Comparison of ENCODE assay signal across 8 cellular contexts in genomic region chr1:152013664-152014237, GRCh38. TPM values are rescaled to one million over a fixed set of nuclear protein-coding genes. Genes with fewer than 3 reads are reported as not detected.
DNase-seq lines count a peak whose midpoint lies in the region; ATAC-seq and TF ChIP-seq lines count a peak whose summit lies in the region.

No MANE protein-coding gene starts in this region.

- no peak overlapping the region for H3K4me3 Mint-ChIP-seq in activated CD8-positive, alpha-beta memory T cell treated with anti-CD3 and anti-CD28 coated beads, Interleukin-2, amount 10 ng/mL, durations not matched to agents 7 days and 5 days

- DNase-seq in activated CD8-positive, alpha-beta memory T cell treated with anti-CD3 and anti-CD28 coated beads, Interleukin-2, amount 10 ng/mL, durations not matched to agents 7 days and 5 days = peak; percentile 72
- no peak for DNase-seq in activated CD8-positive, alpha-beta memory T cell treated with anti-CD3 and anti-CD28 coated beads, Interleukin-2, amount 50 U/mL, for 48 hours
- DNase-seq in NB4 (ENCODE audit: low read depth) (peak; percentile 73), left lung (peak in 1 of 2 donors; percentile 76), amniotic stem cell (lab: John Stamatoyannopoulos, UW) (no peak)
- DNase-seq in activated naive CD4-positive, alpha-beta T cell treated with anti-CD3 and anti-CD28 coated beads, Interleukin-2, amount 50 U/mL, for 16 hours = peak; percentile 41

- H3K27ac ChIP-seq in left lung = no peak overlapping the region

- TF ChIP-seq CTCF in NB4 (IDR thresholded peaks at IDR 0.05; ENCODE audit: low read depth, low read length) (peak; percentile 91), left lung (IDR thresholded peaks at IDR 0.05) (peak; percentile 47 to 51)

- peaks cover 21% of the 10 kb centered on the region for H3K27me3 Mint-ChIP-seq in activated CD8-positive, alpha-beta memory T cell treated with anti-CD3 and anti-CD28 coated beads, Interleukin-2, amount 10 ng/mL, durations not matched to agents 7 days and 5 days

- CTCF ChIA-PET in activated CD8-positive, alpha-beta memory T cell treated with anti-CD3 and anti-CD28 coated beads, Interleukin-2, amount 10 ng/mL, durations not matched to agents 7 days and 5 days (lab: Charles Lee) = interaction anchor here (1.1 to 8.7 kb wide), 8 partner anchors 9 to 130 kb away, joined by 3 to 55 read pairs (median 4); no protein-coding TSS in a partner anchor

- H3K4me3 ChIP-seq in NB4 (ENCODE audit: low read depth, low read length) (no peak overlapping the region), left lung (no peak overlapping the region)

- intact Hi-C loops in left lung (cut with DNase I) = no loop called here

- H3K36me3 ChIP-seq in left lung = no peaks in the 10 kb centered on the region

- peak; percentile 51 for ATAC-seq in activated CD8-positive, alpha-beta memory T cell treated with anti-CD3 and anti-CD28 coated beads, Interleukin-2, amount 10 ng/mL, durations not matched to agents 7 days and 5 days
- ATAC-seq in left lung (peak; percentile 69), HG03432 (IDR thresholded peaks at IDR 0.05; ENCODE audit: unreplicated experiment) (no peak), HG03097 (IDR thresholded peaks at IDR 0.05; ENCODE audit: low FRiP score, unreplicated experiment) (no peak)

- H3K36me3 Mint-ChIP-seq in activated CD8-positive, alpha-beta memory T cell treated with anti-CD3 and anti-CD28 coated beads, Interleukin-2, amount 10 ng/mL, durations not matched to agents 7 days and 5 days = no peaks in the 10 kb centered on the region

- TF ChIP-seq POLR2A in NB4 (IDR thresholded peaks at IDR 0.05; ENCODE audit: extremely low read depth, insufficient read length) = no peak

- no peaks in the 10 kb centered on the region for H3K4me1 ChIP-seq in left lung

- H3K27ac Mint-ChIP-seq in activated CD8-positive, alpha-beta memory T cell treated with anti-CD3 and anti-CD28 coated beads, Interleukin-2, amount 10 ng/mL, durations not matched to agents 7 days and 5 days = no peak overlapping the region

- no peaks in the 10 kb centered on the region for H3K27me3 ChIP-seq in left lung

- H3K4me1 Mint-ChIP-seq in activated CD8-positive, alpha-beta memory T cell treated with anti-CD3 and anti-CD28 coated beads, Interleukin-2, amount 10 ng/mL, durations not matched to agents 7 days and 5 days = peaks cover 5% of the 10 kb centered on the region

- no peaks in the 10 kb centered on the region for H3K9me3 Mint-ChIP-seq in activated CD8-positive, alpha-beta memory T cell treated with anti-CD3 and anti-CD28 coated beads, Interleukin-2, amount 10 ng/mL, durations not matched to agents 7 days and 5 days (ENCODE audit: low read depth)

- no peaks in the 10 kb centered on the region for H3K9me3 ChIP-seq in left lung

RNA-seq across cellular contexts. Expression of gene S100A10, which starts 20.1 kb away (rescaled TPM):
- total RNA-seq in activated CD8-positive, alpha-beta memory T cell treated with anti-CD3 and anti-CD28 coated beads, Interleukin-2, amount 10 ng/mL, durations not matched to agents 7 days and 5 days = 100 to 1,000 TPM; 333 to 424 TPM
- 1,000 to 10,000 TPM; 1,069 to 1,250 TPM for total RNA-seq in left lung

RNA-seq across cellular contexts. Expression of gene S100A11, which starts 23.1 kb away (rescaled TPM):
- total RNA-seq in activated CD8-positive, alpha-beta memory T cell treated with anti-CD3 and anti-CD28 coated beads, Interleukin-2, amount 10 ng/mL, durations not matched to agents 7 days and 5 days = 100 to 1,000 TPM; 300 to 330 TPM
- total RNA-seq in left lung = 100 to 1,000 TPM; 671 to 868 TPM

Comparison
In these comparisons a context has a peak if more than half of its experiments do, and no peak if none do; other contexts are left out.
1. DNase-seq: peak in activated CD8-positive, alpha-beta memory T cell treated with anti-CD3 and anti-CD28 coated beads, Interleukin-2, amount 10 ng/mL, durations not matched to agents 7 days and 5 days (single experiment), NB4 (single experiment) and activated naive CD4-positive, alpha-beta T cell treated with anti-CD3 and anti-CD28 coated beads, Interleukin-2, amount 50 U/mL, for 16 hours (single experiment); none in activated CD8-positive, alpha-beta memory T cell treated with anti-CD3 and anti-CD28 coated beads, Interleukin-2, amount 50 U/mL, for 48 hours (single experiment) and amniotic stem cell (single experiment).
2. ATAC-seq: peak in activated CD8-positive, alpha-beta memory T cell treated with anti-CD3 and anti-CD28 coated beads, Interleukin-2, amount 10 ng/mL, durations not matched to agents 7 days and 5 days (single experiment) and left lung (single experiment); none in HG03432 (single experiment) and HG03097 (single experiment).